1 cellular context compared by ENCODE assay signal in genomic region chr19:15294591-15294990, GRCh38.
TF ChIP-seq lines count a peak whose summit lies in the region.

No MANE protein-coding gene starts in this region.

TF ChIP-seq in GM23338, 12 proteins besides CTCF, POLR2A, EP300 and RAD21 (continued from another document):
- no peak for TF ChIP-seq ZNF462 (CRISPR knock-in tag; IDR thresholded peaks at IDR 0.05)
- no peak for TF ChIP-seq CREB1 (CRISPR knock-in tag; IDR thresholded peaks at IDR 0.05; ENCODE audit: low read depth)
